ENCODE assay signal across 17 cellular contexts in the genomic region with DNA sequence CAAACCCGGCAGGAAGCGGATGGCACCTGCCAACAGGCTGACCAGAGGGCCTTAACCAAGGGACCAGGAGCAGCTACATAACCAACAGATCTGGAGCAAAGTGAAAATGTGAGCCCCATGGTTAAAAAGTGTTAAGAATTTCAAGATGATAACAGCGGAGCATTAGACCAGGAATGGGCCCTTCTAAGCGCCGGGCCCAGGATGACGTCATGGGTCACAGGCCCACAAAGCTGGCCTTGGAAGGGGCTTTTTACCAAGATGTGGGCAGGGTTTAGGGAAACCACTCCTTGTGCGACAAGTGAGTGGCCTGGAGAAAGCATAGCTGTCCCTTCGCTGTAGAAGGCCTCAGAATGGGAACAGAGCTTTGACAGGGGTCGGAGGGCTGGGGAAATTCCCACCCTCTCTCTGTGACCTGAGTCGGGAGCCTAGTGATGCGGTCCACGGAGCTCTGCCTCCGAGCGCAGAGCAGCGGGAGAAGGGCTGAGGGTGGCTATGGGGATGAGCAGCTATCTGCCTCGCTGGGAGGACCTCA.
DNase-seq lines count a peak whose midpoint lies in the region; ATAC-seq and TF ChIP-seq lines count a peak whose summit lies in the region.
"Had no signal": no experiment of that assay in that cellular context is flagged by ENCODE, and none has a peak within 500 bp of the region (broad histone marks: within the 10 kb centered on the region; RNA-seq: fewer than 3 reads in every experiment).

No MANE protein-coding gene starts in this region.

- no peak overlapping the region for H3K9ac ChIP-seq in endodermal cell (ENCODE audit: extremely low read depth, low read length, poor library complexity, severe bottlenecking)

- H3K27me3 ChIP-seq in endodermal cell (ENCODE audit: control insufficient read depth, insufficient read depth, low read length, poor library complexity, severe bottlenecking) (no peaks in the 10 kb centered on the region), testis (no peaks in the 10 kb centered on the region)

- TF ChIP-seq CTCF in endodermal cell (conservative IDR thresholded peaks at IDR 0.05) = no peak
- no peak for TF ChIP-seq CTCF in testis (IDR thresholded peaks at IDR 0.05)

- no peaks in the 10 kb centered on the region for H3K36me3 Mint-ChIP-seq in endodermal cell (ENCODE audit: low read depth)
- H3K36me3 Mint-ChIP-seq: CD14-positive monocyte had no signal

- H3K4me1 Mint-ChIP-seq in endodermal cell = peaks cover 48% of the 10 kb centered on the region
- H3K4me1 Mint-ChIP-seq: CD14-positive monocyte had no signal

- H3K27ac Mint-ChIP-seq in endodermal cell = peak overlapping the region; percentile 69

- no peak for TF ChIP-seq POLR2A in testis (IDR thresholded peaks at IDR 0.05)

- ATAC-seq in HG03097 (IDR thresholded peaks at IDR 0.05; ENCODE audit: low FRiP score, unreplicated experiment) = no peak

- H3K4me3 ChIP-seq in endodermal cell (ENCODE audit: low read length) (no peak overlapping the region), testis (no peak overlapping the region)
- H3K4me3 ChIP-seq: PC-9, SJSA1 had no signal

- H3K27ac ChIP-seq in endodermal cell (ENCODE audit: low read depth, low read length) (no peak overlapping the region), testis (no peak overlapping the region)
- H3K27ac ChIP-seq: PC-9, RWPE1, SJSA1 had no signal

- H3K36me3 ChIP-seq in endodermal cell (ENCODE audit: control insufficient read depth, insufficient read depth, low read length) (no peaks in the 10 kb centered on the region), testis (ENCODE audit: low read depth, missing control alignments) (no peaks in the 10 kb centered on the region)
- H3K36me3 ChIP-seq: SJSA1 had no signal

- H3K9me3 ChIP-seq in endodermal cell (ENCODE audit: control insufficient read depth, low read length) = peaks cover 9% of the 10 kb centered on the region
- H3K9me3 ChIP-seq in testis = no peaks in the 10 kb centered on the region

- peaks cover 12% of the 10 kb centered on the region for H3K9me3 Mint-ChIP-seq in endodermal cell

- no peaks in the 10 kb centered on the region for H3K27me3 Mint-ChIP-seq in endodermal cell (ENCODE audit: insufficient read depth)

- no peak overlapping the region for H3K4me3 Mint-ChIP-seq in endodermal cell
- H3K4me3 Mint-ChIP-seq: CD14-positive monocyte had no signal

- H3K4me1 ChIP-seq in endodermal cell (ENCODE audit: control insufficient read depth, insufficient read depth, low read length) (peaks cover 11% of the 10 kb centered on the region), testis (no peaks in the 10 kb centered on the region)

- peak; percentile 53 for DNase-seq in activated effector memory CD4-positive, alpha-beta T cell treated with anti-CD3 and anti-CD28 coated beads, Interleukin-2, amount 50 U/mL, for 16 hours
- no peak for DNase-seq in activated effector memory CD4-positive, alpha-beta T cell treated with Interleukin-2 at 50 U/mL for 16 hours
- no peak for DNase-seq in endodermal cell
- peak; percentile 83 for DNase-seq in mesenteric fat pad (ENCODE audit: low spot score)
- no peak for DNase-seq in testis
- DNase-seq in NCI-H2107 (lab: John Stamatoyannopoulos, UW) = no peak
- DNase-seq in SW480 (ENCODE audit: low spot score) = no peak
- DNase-seq: DMS79 treated with DMSO at 0.1 percent for 48 hours, KBM-7, NCI-H187 treated with DMSO at 0.1 percent for 48 hours, NCI-H345, NCI-H524 treated with DMSO at 0.1 percent for 48 hours, PC-9 had no signal

- WGBS in endodermal cell (ENCODE audit: insufficient coverage in 1 of 2, insufficient read length in 1 of 2), 2 experiments = 91 to 93% methylated on average over 12 to 16 of the region's 16 CpGs
- WGBS in testis, 2 donors = 91 to 94% methylated on average over 16 of the region's 16 CpGs

- intact Hi-C loops in testis (cut with DNase I; ENCODE audit: low total_unique reads) = no loop called here

Comparison
In these comparisons a context has a peak if more than half of its experiments do, and no peak if none do; other contexts are left out.
1. DNase-seq: peak in activated effector memory CD4-positive, alpha-beta T cell treated with anti-CD3 and anti-CD28 coated beads, Interleukin-2, amount 50 U/mL, for 16 hours (single experiment) and mesenteric fat pad (single experiment); none in activated effector memory CD4-positive, alpha-beta T cell treated with Interleukin-2 at 50 U/mL for 16 hours (single experiment), endodermal cell (single experiment), testis (single experiment), NCI-H2107 (single experiment) and SW480 (single experiment).